Comparison of ENCODE assay signal across 9 cellular contexts in genomic region chr4:82515705-82516104, GRCh38. TPM values are rescaled to one million over a fixed set of nuclear protein-coding genes. Genes with fewer than 3 reads are reported as not detected.
DNase-seq lines count a peak whose midpoint lies in the region; ATAC-seq and TF ChIP-seq lines count a peak whose summit lies in the region.
"Had no signal": no experiment of that assay in that cellular context is flagged by ENCODE, and none has a peak within 500 bp of the region (broad histone marks: within the 10 kb centered on the region; RNA-seq: fewer than 3 reads in every experiment).

No MANE protein-coding gene starts in this region.

- no peaks in the 10 kb centered on the region for H3F3A ChIP-seq in PC-3 (ENCODE audit: low read length, unreplicated experiment)

- BruUV-seq in PC-3 (replicated peaks; lab: Mats Ljungman, UMichigan), result no TSS peak

- intact Hi-C loops in PC-3 (cut with micrococcal nuclease), result no loop called here

- no peak overlapping the region for H3K9ac ChIP-seq in PC-3 (ENCODE audit: low read length)

- 33% methylated on average over 3 of the region's 3 CpGs for WGBS in suprapubic skin

- DNase-seq in COLO829 (ENCODE audit: low spot score) (peak; percentile 40), PC-3 (peak; percentile 43), fibroblast of gingiva (ENCODE audit: low read depth) (peak; percentile 94), nucleus accumbens (lab: John Stamatoyannopoulos, UW) (peak in 51 of 56 donors; percentile 5 to 82 (median 56)), iPS-NIHi11 (ENCODE audit: low spot score) (no peak), suprapubic skin (ENCODE audit: low spot score in 2 of 2) (no peak), GM13976 (ENCODE audit: low spot score) (no peak), NCI-H524 treated with DMSO at 0.1 percent for 48 hours (lab: John Stamatoyannopoulos, UW) (no peak)
- DNase-seq: Peyer's patch had no signal

- H3K4me2 ChIP-seq in PC-3 (ENCODE audit: low read length), result no peak overlapping the region

- TF ChIP-seq EP300 in suprapubic skin (IDR thresholded peaks at IDR 0.05), result no peak

- H3K27me3 ChIP-seq in PC-3 (ENCODE audit: low read length), result no peaks in the 10 kb centered on the region
- no peaks in the 10 kb centered on the region for H3K27me3 ChIP-seq in suprapubic skin
- H3K27me3 ChIP-seq: Peyer's patch had no signal

- TF ChIP-seq CTCF in PC-3 (conservative IDR thresholded peaks at IDR 0.05; ENCODE audit: low read depth, low read length) (no peak), suprapubic skin (IDR thresholded peaks at IDR 0.05) (no peak), GM13976 (IDR thresholded peaks at IDR 0.05; ENCODE audit: borderline replicate concordance, control extremely low read depth, extremely low read depth, insufficient read depth, missing control alignments) (no peak)

- TF ChIP-seq POLR2A in suprapubic skin (IDR thresholded peaks at IDR 0.05), result no peak

- H3K9me3 ChIP-seq in PC-3 (ENCODE audit: low read length) (no peaks in the 10 kb centered on the region), suprapubic skin (no peaks in the 10 kb centered on the region)
- H3K9me3 ChIP-seq: Peyer's patch had no signal

- POLR2A ChIA-PET in PC-3 (lab: Charles Lee; ENCODE audit: unreplicated experiment), result no interaction called here

- H3K79me2 ChIP-seq in PC-3 (ENCODE audit: low read length), result no peaks in the 10 kb centered on the region

- H3K4me1 ChIP-seq in PC-3 (ENCODE audit: insufficient read depth, low read length) (peaks cover 12% of the 10 kb centered on the region), suprapubic skin (peaks cover 3% of the 10 kb centered on the region)
- H3K4me1 ChIP-seq: Peyer's patch had no signal

- H3K9me2 ChIP-seq in PC-3 (replicated peaks; ENCODE audit: low read length), result no peaks in the 10 kb centered on the region

- CTCF ChIA-PET in PC-3 (lab: Charles Lee), result no interaction called here

- H3K4me3 ChIP-seq in PC-3 (ENCODE audit: low read length) (no peak overlapping the region), suprapubic skin (no peak overlapping the region)
- H3K4me3 ChIP-seq: Peyer's patch had no signal

- H2AFZ ChIP-seq in PC-3 (ENCODE audit: low read length), result no peak overlapping the region

- no peaks in the 10 kb centered on the region for H4K20me1 ChIP-seq in PC-3 (ENCODE audit: low read length)

- H3K36me3 ChIP-seq in PC-3 (ENCODE audit: low read depth, low read length), result no peaks in the 10 kb centered on the region
- H3K36me3 ChIP-seq in suprapubic skin, result no peaks in the 10 kb centered on the region
- H3K36me3 ChIP-seq: Peyer's patch had no signal

- H3K27ac ChIP-seq in PC-3 (ENCODE audit: low read length) (no peak overlapping the region), suprapubic skin (no peak overlapping the region)

- in situ Hi-C loops in GM13976 (cut with MboI; ENCODE audit: low sequenced_read_pairs, unreplicated experiment), result no loop called here

- peak; percentile 83 for ATAC-seq in PC-3

RNA-seq across cellular contexts. Expression of gene TMEM150C, which starts 46.1 kb away (rescaled TPM):
- 0.46 and 0.58 TPM in 2 replicates for total RNA-seq in PC-3 (2014; rRNA removed)
- 10 to 100 TPM in 2 of 4 donors, 1 to 10 TPM in 2; 3.2 to 10.7 (median 8.7) TPM for total RNA-seq in suprapubic skin

Comparison
In these comparisons a context has a peak if more than half of its experiments do, and no peak if none do; other contexts are left out.
1. DNase-seq: peak in COLO829 (single experiment), PC-3 (single experiment), fibroblast of gingiva (single experiment) and nucleus accumbens (51 of 56); none in iPS-NIHi11 (single experiment), suprapubic skin (0 of 2), GM13976 (single experiment) and NCI-H524 treated with DMSO at 0.1 percent for 48 hours (single experiment).